ENCODE assay signal across 8 cellular contexts in the genomic region with DNA sequence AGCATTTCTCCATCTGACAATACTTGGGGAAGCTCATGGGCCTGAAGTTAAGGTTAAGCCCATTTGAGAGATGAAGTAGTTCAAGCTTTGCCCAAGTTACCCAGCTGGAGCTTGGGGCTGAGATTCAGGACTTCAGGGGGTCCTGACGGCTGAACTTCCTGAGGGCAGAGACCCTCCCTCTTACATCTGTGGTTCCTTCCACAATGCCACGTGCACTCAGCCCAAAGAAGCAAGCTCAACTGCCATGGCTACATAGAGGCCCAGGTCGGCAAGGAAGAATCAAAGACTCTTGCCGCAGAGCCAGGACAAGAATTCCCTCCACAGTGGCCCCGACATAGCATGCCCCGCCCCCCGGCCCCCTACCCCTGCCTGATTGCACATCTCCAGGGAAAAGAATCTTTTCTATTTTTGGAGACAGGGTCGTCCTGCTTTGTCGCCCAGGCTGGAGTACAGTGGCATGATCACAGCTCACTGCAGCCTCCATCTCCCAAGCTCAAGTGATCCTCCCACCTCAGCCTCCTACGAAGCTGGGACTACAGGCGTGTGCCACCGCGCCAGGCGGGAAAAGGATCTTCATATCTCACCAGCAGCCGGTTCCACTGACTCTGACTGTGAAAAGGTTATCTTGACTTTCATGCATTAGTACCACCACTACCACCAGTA. TPM values are rescaled to one million over a fixed set of nuclear protein-coding genes. Genes with fewer than 3 reads are reported as not detected.
DNase-seq lines count a peak whose midpoint lies in the region; ATAC-seq and TF ChIP-seq lines count a peak whose summit lies in the region.

No MANE protein-coding gene starts in this region.

- no peaks in the 10 kb centered on the region for H3K27me3 ChIP-seq in testis

- H3K4me3 ChIP-seq in testis = peak overlapping the region; percentile 55 to 65

- no peaks in the 10 kb centered on the region for H3K9me3 ChIP-seq in testis

- H3K36me3 Mint-ChIP-seq in activated T-cell treated with anti-CD3 and anti-CD28 coated beads, Interleukin-2, amount 50 U/mL, for 24 hours (ENCODE audit: low read depth) = peaks cover 91% of the 10 kb centered on the region
- H3K36me3 Mint-ChIP-seq in memory B cell = peaks cover 3% of the 10 kb centered on the region

- no peak for DNase-seq in activated T-cell treated with anti-CD3 and anti-CD28 coated beads, Interleukin-2, amount 50 U/mL, for 24 hours
- no peak for DNase-seq in activated T-cell treated with anti-CD3 and anti-CD28 coated beads, Interleukin-2, amount 50 U/mL, for 1 hour
- DNase-seq in memory B cell (ENCODE audit: low spot score in 2 of 2) (no peak), testis (no peak), NCI-H146 (lab: John Stamatoyannopoulos, UW) (no peak), EL (no peak), superior temporal gyrus (ENCODE audit: extremely low spot score) (no peak)

- no peaks in the 10 kb centered on the region for H3K36me3 ChIP-seq in testis (ENCODE audit: low read depth, missing control alignments)

- 61 to 72% methylated on average over 13 to 15 of the region's 15 CpGs for WGBS in testis, 2 donors

- peak overlapping the region; percentile 64 for H3K4me3 Mint-ChIP-seq in activated T-cell treated with anti-CD3 and anti-CD28 coated beads, Interleukin-2, amount 50 U/mL, for 24 hours
- H3K4me3 Mint-ChIP-seq in memory B cell = peak overlapping the region; percentile 82

- H3K9me3 Mint-ChIP-seq in activated T-cell treated with anti-CD3 and anti-CD28 coated beads, Interleukin-2, amount 50 U/mL, for 24 hours = no peaks in the 10 kb centered on the region
- no peaks in the 10 kb centered on the region for H3K9me3 Mint-ChIP-seq in memory B cell

- no peak for ATAC-seq in memory B cell (ENCODE audit: low read depth)

- no peak for TF ChIP-seq CTCF in testis (IDR thresholded peaks at IDR 0.05)

- no peaks in the 10 kb centered on the region for H3K27me3 Mint-ChIP-seq in activated T-cell treated with anti-CD3 and anti-CD28 coated beads, Interleukin-2, amount 50 U/mL, for 24 hours
- no peaks in the 10 kb centered on the region for H3K27me3 Mint-ChIP-seq in memory B cell

- peaks cover 40% of the 10 kb centered on the region for H3K4me1 Mint-ChIP-seq in activated T-cell treated with anti-CD3 and anti-CD28 coated beads, Interleukin-2, amount 50 U/mL, for 24 hours (ENCODE audit: low read depth)
- H3K4me1 Mint-ChIP-seq in memory B cell = peaks cover 6% of the 10 kb centered on the region

- intact Hi-C loops in testis (cut with DNase I; ENCODE audit: low total_unique reads) = no loop called here

- H3K27ac ChIP-seq in angular gyrus (ENCODE audit: low read depth, low read length) (peak overlapping the region; percentile 27), testis (peak overlapping the region; percentile 51 to 89)

- H3K4me1 ChIP-seq in testis = peaks cover 12% of the 10 kb centered on the region

- TF ChIP-seq POLR2A in testis (IDR thresholded peaks at IDR 0.05) = no peak

- H3K27ac Mint-ChIP-seq in activated T-cell treated with anti-CD3 and anti-CD28 coated beads, Interleukin-2, amount 50 U/mL, for 24 hours = peak overlapping the region; percentile 87
- peak overlapping the region; percentile 82 for H3K27ac Mint-ChIP-seq in memory B cell

RNA-seq across cellular contexts. Expression of a gene that starts 9.2 kb away (rescaled TPM):
- 10 to 100 TPM; 40.3 to 41.7 TPM for total RNA-seq in testis
- polyA plus RNA-seq in testis (ENCODE audit: insufficient read depth, low read depth, low replicate concordance) = 28.5 TPM

RNA-seq across cellular contexts. Expression of a gene that starts 25.1 kb away (rescaled TPM):
- total RNA-seq in testis = 10 to 100 TPM; 39.0 to 45.0 TPM
- 26.4 TPM for polyA plus RNA-seq in testis (ENCODE audit: insufficient read depth, low read depth, low replicate concordance)

RNA-seq across cellular contexts. Expression of a gene that starts 58.8 kb away (rescaled TPM):
- 1 to 10 TPM; 6.5 to 8.6 TPM for total RNA-seq in testis
- polyA plus RNA-seq in testis (ENCODE audit: insufficient read depth, low read depth, low replicate concordance) = 3.9 TPM
